In the genomic region with DNA sequence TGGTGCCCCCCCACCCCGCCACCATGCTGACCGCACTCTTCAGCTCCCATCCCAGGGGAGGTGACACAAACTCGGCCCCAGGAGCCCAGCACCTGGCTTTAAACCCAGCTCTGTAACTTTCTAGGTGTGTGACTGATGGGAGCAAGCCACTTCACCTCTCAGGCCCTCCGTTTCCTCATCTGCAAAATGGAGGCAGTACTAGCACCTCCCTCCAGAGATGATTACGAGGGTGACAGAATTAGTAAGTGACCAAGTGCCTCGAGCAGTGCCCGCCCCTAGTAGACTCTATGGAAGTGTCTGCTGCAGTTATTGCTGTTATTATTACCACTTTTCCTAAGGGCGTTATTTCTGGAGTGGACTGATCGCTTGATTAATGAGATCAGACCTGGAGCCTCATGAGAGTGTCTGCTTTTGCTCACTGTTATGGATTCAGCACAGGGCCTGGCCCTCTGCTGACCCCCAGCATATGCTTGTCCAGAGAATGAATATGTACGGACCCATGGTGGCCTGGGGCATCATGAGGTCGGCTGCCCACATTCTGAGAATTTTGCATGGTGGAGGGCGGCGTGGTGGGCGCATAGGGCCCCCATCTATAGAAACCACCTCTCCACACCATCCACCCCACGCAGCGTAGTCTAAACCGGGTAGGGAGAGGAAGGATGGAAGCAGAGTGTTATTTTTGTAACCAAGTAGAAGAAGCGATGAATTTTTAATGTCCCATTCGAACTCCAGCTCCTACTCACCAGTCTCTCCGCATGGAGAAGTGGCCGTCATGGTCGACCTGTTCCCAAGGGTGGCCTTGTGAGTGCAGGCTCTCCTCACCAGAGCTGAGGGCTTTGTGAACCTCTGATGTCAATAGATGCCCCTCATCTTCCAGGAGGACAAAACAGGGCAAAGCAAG, we compare ENCODE assay signal across 10 cellular contexts. TPM values are rescaled to one million over a fixed set of nuclear protein-coding genes. Genes with fewer than 3 reads are reported as not detected.
DNase-seq lines count a peak whose midpoint lies in the region; ATAC-seq and TF ChIP-seq lines count a peak whose summit lies in the region.
"Had no signal": no experiment of that assay in that cellular context is flagged by ENCODE, and none has a peak within 500 bp of the region (broad histone marks: within the 10 kb centered on the region; RNA-seq: fewer than 3 reads in every experiment).

No MANE protein-coding gene starts in this region.

- intact Hi-C loops in heart right ventricle (cut with DNase I) = loop anchor here in 1 of 10 donors (5.0 kb wide), 1 partner anchor 44 kb away; no protein-coding TSS in a partner anchor
- intact Hi-C loops in Right ventricle myocardium superior (cut with DNase I) = no loop called here

- DNase-seq in heart right ventricle = peak in 1 of 2 donors; percentile 7
- DNase-seq in Right ventricle myocardium superior = no peak
- DNase-seq in epithelial cell of prostate (ENCODE audit: low read depth, low spot score) = no peak
- DNase-seq in Ammon's horn (ENCODE audit: low spot score) = no peak
- DNase-seq in NCI-H748 treated with DMSO at 0.1 percent for 48 hours (lab: John Stamatoyannopoulos, UW) = no peak
- DNase-seq in EL = no peak
- DNase-seq: activated effector memory CD4-positive, alpha-beta T cell treated with Interleukin-2 at 50 U/mL for 16 hours; kidney glomerular epithelial cell had no signal

- 79% methylated on average over 22 of the region's 22 CpGs for WGBS in heart right ventricle, 2 donors

- TF ChIP-seq CTCF in heart right ventricle (IDR thresholded peaks at IDR 0.05) (no peak), neutrophil (IDR thresholded peaks at IDR 0.05) (no peak)

- H3K4me1 ChIP-seq in heart right ventricle (peaks cover 75 to 100% (median 98%) of the 10 kb centered on the region in 9 donors), neutrophil (ENCODE audit: control insufficient read depth in 1 of 2, insufficient read depth in 1 of 2, low read depth in 1 of 2, low read length in 1 of 2) (peaks cover 46 to 49% of the 10 kb centered on the region in 2 experiments)

- H3K36me3 ChIP-seq in heart right ventricle = peaks cover 0 to 55% (median 8%) of the 10 kb centered on the region in 9 donors
- H3K36me3 ChIP-seq in neutrophil = peaks cover 13% of the 10 kb centered on the region

- ATAC-seq in heart right ventricle (no peak), Right ventricle myocardium superior (ENCODE audit: poor library complexity) (no peak), HG03045 (IDR thresholded peaks at IDR 0.05; ENCODE audit: unreplicated experiment) (no peak)

- H3K4me3 ChIP-seq in heart right ventricle (no peak overlapping the region), neutrophil (ENCODE audit: low read depth in 1 of 2, low read length in 1 of 2) (no peak overlapping the region)

- no peaks in the 10 kb centered on the region for H3K27me3 ChIP-seq in heart right ventricle
- H3K27me3 ChIP-seq in neutrophil = no peaks in the 10 kb centered on the region

- H3K27ac ChIP-seq in heart right ventricle (peak overlapping the region; percentile 27 to 95 (median 90)), epithelial cell of prostate (peak overlapping the region; percentile 100), neutrophil (peak overlapping the region; percentile 88)

- H3K9me3 ChIP-seq in heart right ventricle (no peaks in the 10 kb centered on the region), neutrophil (no peaks in the 10 kb centered on the region)

RNA-seq across cellular contexts. Expression of a gene that starts 48.2 kb away (rescaled TPM):
- total RNA-seq in heart right ventricle = 1 to 10 TPM in 2 of 10 donors, under 1 TPM in 8; 0.15 to 1.5 (median 0.59) TPM
- 1 to 10 TPM; 1.1 to 3.6 TPM for polyA plus RNA-seq in heart right ventricle
- not detected for total RNA-seq in Right ventricle myocardium superior

RNA-seq across cellular contexts. Expression of a gene that starts 48.6 kb away (rescaled TPM):
- 100 to 1,000 TPM; 129 to 291 (median 149) TPM for total RNA-seq in heart right ventricle
- polyA plus RNA-seq in heart right ventricle = 100 to 1,000 TPM in 1 of 2 donors, 10 to 100 TPM in 1; 92.4 to 189 TPM
- 125 TPM for total RNA-seq in Right ventricle myocardium superior
